In genomic region chr11:115505165-115505564, GRCh38 we compare ENCODE assay signal across 8 cellular contexts. TPM values are rescaled to one million over a fixed set of nuclear protein-coding genes. Genes with fewer than 3 reads are reported as not detected.
DNase-seq lines count a peak whose midpoint lies in the region; ATAC-seq, FAIRE-seq and TF ChIP-seq lines count a peak whose summit lies in the region.

No MANE protein-coding gene starts in this region.

- H3K27ac ChIP-seq in iPS DF 6.9 (ENCODE audit: low read length) (no peak overlapping the region), gastrocnemius medialis (peak overlapping the region; percentile 81 to 87 (median 84))

- in situ Hi-C loops in gastrocnemius medialis (cut with MboI; ENCODE audit: low sequenced_read_pairs in 4 of 4), result loop anchor here in 1 of 4 donors (10.0 kb wide), 1 partner anchor 170 kb away; no protein-coding TSS in a partner anchor

- H3K36me3 ChIP-seq in iPS DF 6.9 (ENCODE audit: control insufficient read depth, insufficient read depth, low read length), result no peaks in the 10 kb centered on the region
- H3K36me3 ChIP-seq in gastrocnemius medialis, result no peaks in the 10 kb centered on the region

- no peaks in the 10 kb centered on the region for H3K9me3 ChIP-seq in iPS DF 6.9 (ENCODE audit: control insufficient read depth, insufficient read depth, low read length)
- H3K9me3 ChIP-seq in gastrocnemius medialis, result no peaks in the 10 kb centered on the region

- H3K4me3 ChIP-seq in iPS DF 6.9 (ENCODE audit: low read length), result peak overlapping the region; percentile 76; the same call in 1 of the 2 replicates
- H3K4me3 ChIP-seq in gastrocnemius medialis, result peak overlapping the region; percentile 66 to 75 (median 74)

- TF ChIP-seq POLR2A in gastrocnemius medialis (IDR thresholded peaks at IDR 0.05), result no peak

- FAIRE-seq in frontal cortex (lab: Jason Lieb, UNC), result no peak

- no CpG with 5 or more reads among the region's 10 CpGs for WGBS in iPS DF 6.9 (ENCODE audit: insufficient coverage, insufficient read length)

- no peak for ATAC-seq in gastrocnemius medialis

- H3K27me3 ChIP-seq in iPS DF 6.9 (ENCODE audit: control insufficient read depth, insufficient read depth, low read length) (peaks cover 22% of the 10 kb centered on the region; the same call in 1 of the 2 replicates), gastrocnemius medialis (peaks cover 0 to 8% (median 0%) of the 10 kb centered on the region in 3 donors)

- H3K4me1 ChIP-seq in iPS DF 6.9 (ENCODE audit: control insufficient read depth, insufficient read depth, low read length) (peaks cover 3% of the 10 kb centered on the region; the same call in 1 of the 2 replicates), gastrocnemius medialis (peaks cover 6 to 11% of the 10 kb centered on the region in 2 donors)

- DNase-seq in NCI-H1105 treated with DMSO at 0.1 percent for 48 hours (lab: John Stamatoyannopoulos, UW) (peak; percentile 20), NCI-H1105 (lab: John Stamatoyannopoulos, UW) (no peak), SK-N-DZ (ENCODE audit: low spot score) (peak; percentile 12), iPS DF 6.9 (ENCODE audit: low read depth, low spot score) (no peak), gastrocnemius medialis (no peak), frontal cortex (ENCODE audit: low spot score in 2 of 2) (no peak), foreskin melanocyte (no peak), NCI-H2107 treated with DMSO at 0.1 percent for 48 hours (lab: John Stamatoyannopoulos, UW; ENCODE audit: unreplicated experiment) (no peak)

- no peak for TF ChIP-seq CTCF in gastrocnemius medialis (IDR thresholded peaks at IDR 0.05 in 4 of 5, conservative IDR thresholded peaks at IDR 0.05 in 1 of 5)

- intact Hi-C loops in gastrocnemius medialis (cut with DNase I; ENCODE audit: low total_unique reads), result loop anchor here (2.0 kb wide), 1 partner anchor 174 kb away; no protein-coding TSS in a partner anchor

RNA-seq across cellular contexts. Expression of gene CADM1, which starts 0.9 kb away (rescaled TPM):
- 31.7 and 44.5 TPM in 2 replicates for polyA plus RNA-seq in SK-N-DZ (2014; cell fraction: cytosol; rRNA removed)
- 29.0 and 34.1 TPM in 2 replicates for polyA plus RNA-seq in SK-N-DZ (2014; cell fraction: nucleus; rRNA removed)
- 1 to 10 TPM; 1.2 to 2.5 (median 2.2) TPM for total RNA-seq in gastrocnemius medialis
- total RNA-seq in frontal cortex, result 195 TPM

Comparison
In these comparisons a context has a peak if more than half of its experiments do, and no peak if none do; other contexts are left out.
1. DNase-seq: peak in NCI-H1105 treated with DMSO at 0.1 percent for 48 hours (single experiment) and SK-N-DZ (single experiment); none in NCI-H1105 (single experiment), iPS DF 6.9 (single experiment), gastrocnemius medialis (0 of 2), frontal cortex (0 of 2), foreskin melanocyte (single experiment) and NCI-H2107 treated with DMSO at 0.1 percent for 48 hours (single experiment).
2. RNA of gene CADM1, which starts 0.9 kb away (total RNA-seq): 195 TPM in frontal cortex (single experiment); 1.2 to 2.5 TPM in gastrocnemius medialis; every median in the first group is over 10 times any median in the second.